Comparison of ENCODE assay signal across 8 cellular contexts in the genomic region with DNA sequence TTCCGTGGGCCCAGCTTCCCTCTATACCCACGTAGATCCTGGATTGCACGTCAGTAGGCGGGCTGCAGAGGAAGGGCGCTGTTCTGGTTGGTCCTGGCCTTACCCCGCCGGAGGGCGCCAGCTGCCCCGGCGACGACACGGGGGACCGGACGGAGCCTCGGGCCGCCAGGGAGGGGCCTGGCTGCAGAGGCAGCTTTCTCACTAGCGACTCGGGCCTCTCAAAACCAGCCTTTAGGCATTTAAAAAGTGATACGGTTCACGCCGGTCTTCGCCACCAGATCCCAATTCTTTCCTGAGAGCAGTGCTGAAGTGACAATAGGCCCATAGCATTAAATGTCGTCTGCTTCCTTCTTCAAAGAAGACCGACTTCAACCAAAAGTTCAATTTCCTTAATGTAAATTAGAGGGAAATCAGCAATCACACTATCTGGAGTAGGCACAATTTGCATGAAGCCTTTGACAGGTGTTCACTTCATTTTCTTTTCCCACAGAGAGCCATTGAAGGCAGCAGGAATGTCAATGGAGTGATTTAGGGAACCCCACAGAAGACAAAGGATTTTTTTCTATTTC. TPM values are rescaled to one million over a fixed set of nuclear protein-coding genes. Genes with fewer than 3 reads are reported as not detected.
DNase-seq lines count a peak whose midpoint lies in the region; ATAC-seq and TF ChIP-seq lines count a peak whose summit lies in the region.

No MANE protein-coding gene starts in this region.

- H3K9me3 ChIP-seq in NT2/D1 (ENCODE audit: insufficient read depth, low read length), result peaks cover 5% of the 10 kb centered on the region; the same call in 1 of the 2 replicates

- ATAC-seq in HG02588 (IDR thresholded peaks at IDR 0.05; ENCODE audit: unreplicated experiment) (peak; percentile 80), left cardiac atrium (peak; percentile 99 to 100)

- no peaks in the 10 kb centered on the region for H3K9me3 Mint-ChIP-seq in activated naive CD4-positive, alpha-beta T cell treated with anti-CD3 and anti-CD28 coated beads, Interleukin-2, amount 10 ng/mL, durations not matched to agents 7 days and 5 days

- no peaks in the 10 kb centered on the region for H3K36me3 ChIP-seq in NT2/D1 (ENCODE audit: insufficient read depth, insufficient read length, low read length)

- peak overlapping the region; percentile 23 for H3K4me3 Mint-ChIP-seq in activated naive CD4-positive, alpha-beta T cell treated with anti-CD3 and anti-CD28 coated beads, Interleukin-2, amount 10 ng/mL, durations not matched to agents 7 days and 5 days

- H3K9ac ChIP-seq in NT2/D1 (ENCODE audit: insufficient read length, low read depth), result no peak overlapping the region

- no peaks in the 10 kb centered on the region for H3K27me3 ChIP-seq in NT2/D1 (ENCODE audit: insufficient read depth, insufficient read length)

- no peak overlapping the region for H3K4me3 ChIP-seq in NT2/D1 (ENCODE audit: insufficient read length, low read depth)

- peak; percentile 89 for DNase-seq in GM13976 (ENCODE audit: low spot score)
- DNase-seq in NT2/D1 (ENCODE audit: low read depth, low spot score), result peak; percentile 48
- DNase-seq in activated naive CD4-positive, alpha-beta T cell treated with anti-CD3 and anti-CD28 coated beads, Interleukin-2, amount 10 ng/mL, durations not matched to agents 7 days and 5 days, result peak; percentile 60
- peak; percentile 78 for DNase-seq in left cardiac atrium
- peak; percentile 53 for DNase-seq in putamen (ENCODE audit: low spot score)
- DNase-seq in NCI-H446 (lab: John Stamatoyannopoulos, UW), result no peak
- DNase-seq in T1000 (lab: John Stamatoyannopoulos, UW), result no peak

- intact Hi-C loops in left cardiac atrium (cut with DNase I), result no loop called here

- H3K27me3 Mint-ChIP-seq in activated naive CD4-positive, alpha-beta T cell treated with anti-CD3 and anti-CD28 coated beads, Interleukin-2, amount 10 ng/mL, durations not matched to agents 7 days and 5 days, result peaks cover 8% of the 10 kb centered on the region

- H3K4me1 Mint-ChIP-seq in activated naive CD4-positive, alpha-beta T cell treated with anti-CD3 and anti-CD28 coated beads, Interleukin-2, amount 10 ng/mL, durations not matched to agents 7 days and 5 days, result peaks cover 13% of the 10 kb centered on the region

- in situ Hi-C loops in GM13976 (cut with MboI; ENCODE audit: low sequenced_read_pairs, unreplicated experiment), result no loop called here

- peak; percentile 65 for TF ChIP-seq CTCF in GM13976 (IDR thresholded peaks at IDR 0.05; ENCODE audit: borderline replicate concordance, control extremely low read depth, extremely low read depth, insufficient read depth, missing control alignments)

- H3K4me1 ChIP-seq in NT2/D1 (ENCODE audit: insufficient read depth, insufficient read length), result no peaks in the 10 kb centered on the region

- H3K27ac Mint-ChIP-seq in activated naive CD4-positive, alpha-beta T cell treated with anti-CD3 and anti-CD28 coated beads, Interleukin-2, amount 10 ng/mL, durations not matched to agents 7 days and 5 days, result no peak overlapping the region

- H3K36me3 Mint-ChIP-seq in activated naive CD4-positive, alpha-beta T cell treated with anti-CD3 and anti-CD28 coated beads, Interleukin-2, amount 10 ng/mL, durations not matched to agents 7 days and 5 days, result no peaks in the 10 kb centered on the region

- CTCF ChIA-PET in activated naive CD4-positive, alpha-beta T cell treated with anti-CD3 and anti-CD28 coated beads, Interleukin-2, amount 10 ng/mL, durations not matched to agents 7 days and 5 days (lab: Charles Lee), result interaction anchor here (0.6 to 1.2 kb wide), 4 partner anchors 20 to 94 kb away, joined by 3 to 5 read pairs (median 4); no protein-coding TSS in a partner anchor

RNA-seq across cellular contexts. Expression of a gene that starts 17.6 kb away (rescaled TPM):
- 100 to 1,000 TPM in 1 of 2 donors, 10 to 100 TPM in 1; 91.3 to 133 TPM for total RNA-seq in left cardiac atrium

Comparison
In these comparisons a context has a peak if more than half of its experiments do, and no peak if none do; other contexts are left out.
1. DNase-seq: peak in GM13976 (single experiment), NT2/D1 (single experiment), activated naive CD4-positive, alpha-beta T cell treated with anti-CD3 and anti-CD28 coated beads, Interleukin-2, amount 10 ng/mL, durations not matched to agents 7 days and 5 days (single experiment), left cardiac atrium (single experiment) and putamen (single experiment); none in NCI-H446 (0 of 2) and T1000 (single experiment).